ENCODE assay signal across 29 cellular contexts in the genomic region with DNA sequence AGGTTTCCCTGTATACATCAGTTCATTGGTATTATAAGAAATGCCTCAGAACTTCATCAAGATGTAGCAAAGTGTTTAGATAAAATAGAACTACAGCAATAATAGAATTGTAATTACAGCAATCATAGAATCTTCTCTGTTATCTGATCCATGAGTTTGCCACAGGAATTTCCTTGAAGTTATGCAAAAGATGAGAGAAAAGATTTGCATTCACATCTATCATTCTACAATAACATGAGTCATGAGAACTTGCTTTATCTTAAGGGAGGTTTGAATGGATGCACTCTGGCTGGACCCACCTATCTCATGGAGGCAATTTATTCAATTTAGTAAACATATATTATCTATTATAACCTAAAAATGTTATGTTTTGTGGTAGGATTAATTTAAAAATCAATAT.
"Had no signal": no experiment of that assay in that cellular context is flagged by ENCODE, and none has a peak within 500 bp of the region (broad histone marks: within the 10 kb centered on the region; RNA-seq: fewer than 3 reads in every experiment).

No MANE protein-coding gene starts in this region.

- H3K27me3 Mint-ChIP-seq: activated CD4-positive, alpha-beta memory T cell treated with anti-CD3 and anti-CD28 coated beads for 36 hours; activated naive CD4-positive, alpha-beta T cell treated with anti-CD3 and anti-CD28 coated beads, Interleukin-2, amount 10 ng/mL, durations not matched to agents 7 days and 5 days; activated naive CD8-positive, alpha-beta T cell; activated naive CD8-positive, alpha-beta T cell treated with anti-CD3 and anti-CD28 coated beads, Interleukin-2, amount 50 U/mL, for 24 hours; brain had no signal

- H3K27ac Mint-ChIP-seq: activated CD4-positive, alpha-beta memory T cell treated with anti-CD3 and anti-CD28 coated beads for 36 hours; activated naive CD4-positive, alpha-beta T cell treated with anti-CD3 and anti-CD28 coated beads, Interleukin-2, amount 10 ng/mL, durations not matched to agents 7 days and 5 days; activated naive CD8-positive, alpha-beta T cell; activated naive CD8-positive, alpha-beta T cell treated with anti-CD3 and anti-CD28 coated beads, Interleukin-2, amount 50 U/mL, for 24 hours; activated T-helper 1 cell treated with anti-CD3 and anti-CD28 coated beads, Interleukin-12 subunit alpha, Interleukin-12 subunit beta, Interleukin-2, Interleukin-4 antibody, amounts not matched to agents 30 ng/mL and 10 ng/mL and 1 ng/mL, durations not matched to agents 14 hours and 24 hours and 36 hours; brain; WTC11 had no signal

- H3K4me1 ChIP-seq: ascending aorta, SJCRH30 had no signal

- H3K36me3 Mint-ChIP-seq: activated CD4-positive, alpha-beta memory T cell treated with anti-CD3 and anti-CD28 coated beads for 36 hours; activated naive CD4-positive, alpha-beta T cell treated with anti-CD3 and anti-CD28 coated beads, Interleukin-2, amount 10 ng/mL, durations not matched to agents 7 days and 5 days; activated naive CD8-positive, alpha-beta T cell; brain; WTC11 had no signal

- H3K9me3 Mint-ChIP-seq: activated CD4-positive, alpha-beta memory T cell treated with anti-CD3 and anti-CD28 coated beads for 36 hours; activated naive CD4-positive, alpha-beta T cell treated with anti-CD3 and anti-CD28 coated beads, Interleukin-2, amount 10 ng/mL, durations not matched to agents 7 days and 5 days; activated T-cell treated with anti-CD3 and anti-CD28 coated beads, Interleukin-2, amount 50 U/mL, for 4 hours; activated T-helper 1 cell treated with anti-CD3 and anti-CD28 coated beads, Interleukin-12 subunit alpha, Interleukin-12 subunit beta, Interleukin-2, Interleukin-4 antibody, amounts not matched to agents 30 ng/mL and 10 ng/mL and 1 ng/mL, durations not matched to agents 14 hours and 24 hours and 36 hours had no signal

- DNase-seq: activated CD4-positive, alpha-beta memory T cell treated with anti-CD3 and anti-CD28 coated beads for 36 hours; activated CD4-positive, alpha-beta T cell treated with anti-CD3 and anti-CD28 coated beads for 4 hours; activated CD4-positive, alpha-beta T cell treated with anti-CD3 and anti-CD28 coated beads, Interleukin-2, amount 50 U/mL, for 1 hour; activated CD4-positive, CD25-positive, alpha-beta regulatory T cell treated with anti-CD3 and anti-CD28 coated beads, Interleukin-2, amount 50 U/mL, for 72 hours; activated CD8-positive, alpha-beta memory T cell treated with anti-CD3 and anti-CD28 coated beads, Interleukin-2, amount 50 U/mL, for 4 hours; activated effector memory CD4-positive, alpha-beta T cell treated with Interleukin-2 at 50 U/mL for 16 hours; activated naive CD4-positive, alpha-beta T cell treated with anti-CD3 and anti-CD28 coated beads, Interleukin-2, amount 10 ng/mL, durations not matched to agents 7 days and 5 days; activated naive CD8-positive, alpha-beta T cell treated with anti-CD3 and anti-CD28 coated beads, Interleukin-2, amount 50 U/mL, for 24 hours; activated T-cell treated with anti-CD3 and anti-CD28 coated beads for 4 hours; activated T-cell treated with anti-CD3 and anti-CD28 coated beads, Interleukin-2, amount 50 U/mL, for 4 hours; amniotic stem cell; central memory CD4-positive, alpha-beta T cell; NCI-H1092 treated with DMSO at 0.1 percent for 48 hours; NCI-H1417; NCI-H187 treated with DMSO at 0.1 percent for 48 hours; NCI-H2081; NCI-H2171 treated with DMSO at 0.1 percent for 48 hours; NCI-H2227 treated with DMSO at 0.1 percent for 48 hours; NCI-H446; NCI-H510A treated with DMSO at 0.1 percent for 48 hours; SHP77; SJCRH30 had no signal

- H3K27ac ChIP-seq: ascending aorta, KMS-11, SJCRH30, SK-N-MC had no signal

- H3K4me3 Mint-ChIP-seq: activated CD4-positive, alpha-beta memory T cell treated with anti-CD3 and anti-CD28 coated beads for 36 hours; activated naive CD4-positive, alpha-beta T cell treated with anti-CD3 and anti-CD28 coated beads, Interleukin-2, amount 10 ng/mL, durations not matched to agents 7 days and 5 days; activated naive CD8-positive, alpha-beta T cell; activated naive CD8-positive, alpha-beta T cell treated with anti-CD3 and anti-CD28 coated beads, Interleukin-2, amount 50 U/mL, for 24 hours; activated T-cell treated with anti-CD3 and anti-CD28 coated beads, Interleukin-2, amount 50 U/mL, for 4 hours; activated T-helper 1 cell treated with anti-CD3 and anti-CD28 coated beads, Interleukin-12 subunit alpha, Interleukin-12 subunit beta, Interleukin-2, Interleukin-4 antibody, amounts not matched to agents 30 ng/mL and 10 ng/mL and 1 ng/mL, durations not matched to agents 14 hours and 24 hours and 36 hours; brain; WTC11 had no signal

- H3K27me3 ChIP-seq: ascending aorta, SJCRH30 had no signal

- H3K4me3 ChIP-seq: ascending aorta, SJCRH30, SK-N-MC had no signal

- H3K9me3 ChIP-seq: ascending aorta had no signal

- H3K36me3 ChIP-seq: ascending aorta, SJCRH30 had no signal

- H3K4me1 Mint-ChIP-seq: activated naive CD4-positive, alpha-beta T cell treated with anti-CD3 and anti-CD28 coated beads, Interleukin-2, amount 10 ng/mL, durations not matched to agents 7 days and 5 days; activated naive CD8-positive, alpha-beta T cell treated with anti-CD3 and anti-CD28 coated beads, Interleukin-2, amount 50 U/mL, for 24 hours; brain; WTC11 had no signal
